ENCODE assay signal across 1 cellular context in the genomic region with DNA sequence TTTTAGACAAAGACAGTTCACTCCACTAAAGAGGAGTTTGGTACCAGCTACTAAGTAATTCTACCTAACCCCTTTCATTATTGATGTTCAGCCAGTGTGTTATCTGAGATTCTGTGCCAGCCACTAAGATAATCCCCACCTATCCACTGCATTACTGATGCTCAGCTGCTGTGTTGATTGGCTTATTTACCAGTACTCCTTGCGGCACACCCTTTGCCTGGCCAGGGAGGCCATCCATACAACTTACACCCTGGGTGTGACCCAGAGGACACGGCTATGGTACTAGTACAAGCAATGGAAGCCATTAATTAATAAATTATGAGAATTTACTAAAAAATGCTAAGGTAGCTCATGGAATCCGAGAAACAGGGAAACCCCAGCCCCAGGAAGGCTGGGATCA.
TF ChIP-seq lines count a peak whose summit lies in the region.

No MANE protein-coding gene starts in this region.

TF ChIP-seq in GM23338, 12 proteins besides CTCF, POLR2A, EP300 and RAD21 (continued from another document):
- TF ChIP-seq, protein P1, sequence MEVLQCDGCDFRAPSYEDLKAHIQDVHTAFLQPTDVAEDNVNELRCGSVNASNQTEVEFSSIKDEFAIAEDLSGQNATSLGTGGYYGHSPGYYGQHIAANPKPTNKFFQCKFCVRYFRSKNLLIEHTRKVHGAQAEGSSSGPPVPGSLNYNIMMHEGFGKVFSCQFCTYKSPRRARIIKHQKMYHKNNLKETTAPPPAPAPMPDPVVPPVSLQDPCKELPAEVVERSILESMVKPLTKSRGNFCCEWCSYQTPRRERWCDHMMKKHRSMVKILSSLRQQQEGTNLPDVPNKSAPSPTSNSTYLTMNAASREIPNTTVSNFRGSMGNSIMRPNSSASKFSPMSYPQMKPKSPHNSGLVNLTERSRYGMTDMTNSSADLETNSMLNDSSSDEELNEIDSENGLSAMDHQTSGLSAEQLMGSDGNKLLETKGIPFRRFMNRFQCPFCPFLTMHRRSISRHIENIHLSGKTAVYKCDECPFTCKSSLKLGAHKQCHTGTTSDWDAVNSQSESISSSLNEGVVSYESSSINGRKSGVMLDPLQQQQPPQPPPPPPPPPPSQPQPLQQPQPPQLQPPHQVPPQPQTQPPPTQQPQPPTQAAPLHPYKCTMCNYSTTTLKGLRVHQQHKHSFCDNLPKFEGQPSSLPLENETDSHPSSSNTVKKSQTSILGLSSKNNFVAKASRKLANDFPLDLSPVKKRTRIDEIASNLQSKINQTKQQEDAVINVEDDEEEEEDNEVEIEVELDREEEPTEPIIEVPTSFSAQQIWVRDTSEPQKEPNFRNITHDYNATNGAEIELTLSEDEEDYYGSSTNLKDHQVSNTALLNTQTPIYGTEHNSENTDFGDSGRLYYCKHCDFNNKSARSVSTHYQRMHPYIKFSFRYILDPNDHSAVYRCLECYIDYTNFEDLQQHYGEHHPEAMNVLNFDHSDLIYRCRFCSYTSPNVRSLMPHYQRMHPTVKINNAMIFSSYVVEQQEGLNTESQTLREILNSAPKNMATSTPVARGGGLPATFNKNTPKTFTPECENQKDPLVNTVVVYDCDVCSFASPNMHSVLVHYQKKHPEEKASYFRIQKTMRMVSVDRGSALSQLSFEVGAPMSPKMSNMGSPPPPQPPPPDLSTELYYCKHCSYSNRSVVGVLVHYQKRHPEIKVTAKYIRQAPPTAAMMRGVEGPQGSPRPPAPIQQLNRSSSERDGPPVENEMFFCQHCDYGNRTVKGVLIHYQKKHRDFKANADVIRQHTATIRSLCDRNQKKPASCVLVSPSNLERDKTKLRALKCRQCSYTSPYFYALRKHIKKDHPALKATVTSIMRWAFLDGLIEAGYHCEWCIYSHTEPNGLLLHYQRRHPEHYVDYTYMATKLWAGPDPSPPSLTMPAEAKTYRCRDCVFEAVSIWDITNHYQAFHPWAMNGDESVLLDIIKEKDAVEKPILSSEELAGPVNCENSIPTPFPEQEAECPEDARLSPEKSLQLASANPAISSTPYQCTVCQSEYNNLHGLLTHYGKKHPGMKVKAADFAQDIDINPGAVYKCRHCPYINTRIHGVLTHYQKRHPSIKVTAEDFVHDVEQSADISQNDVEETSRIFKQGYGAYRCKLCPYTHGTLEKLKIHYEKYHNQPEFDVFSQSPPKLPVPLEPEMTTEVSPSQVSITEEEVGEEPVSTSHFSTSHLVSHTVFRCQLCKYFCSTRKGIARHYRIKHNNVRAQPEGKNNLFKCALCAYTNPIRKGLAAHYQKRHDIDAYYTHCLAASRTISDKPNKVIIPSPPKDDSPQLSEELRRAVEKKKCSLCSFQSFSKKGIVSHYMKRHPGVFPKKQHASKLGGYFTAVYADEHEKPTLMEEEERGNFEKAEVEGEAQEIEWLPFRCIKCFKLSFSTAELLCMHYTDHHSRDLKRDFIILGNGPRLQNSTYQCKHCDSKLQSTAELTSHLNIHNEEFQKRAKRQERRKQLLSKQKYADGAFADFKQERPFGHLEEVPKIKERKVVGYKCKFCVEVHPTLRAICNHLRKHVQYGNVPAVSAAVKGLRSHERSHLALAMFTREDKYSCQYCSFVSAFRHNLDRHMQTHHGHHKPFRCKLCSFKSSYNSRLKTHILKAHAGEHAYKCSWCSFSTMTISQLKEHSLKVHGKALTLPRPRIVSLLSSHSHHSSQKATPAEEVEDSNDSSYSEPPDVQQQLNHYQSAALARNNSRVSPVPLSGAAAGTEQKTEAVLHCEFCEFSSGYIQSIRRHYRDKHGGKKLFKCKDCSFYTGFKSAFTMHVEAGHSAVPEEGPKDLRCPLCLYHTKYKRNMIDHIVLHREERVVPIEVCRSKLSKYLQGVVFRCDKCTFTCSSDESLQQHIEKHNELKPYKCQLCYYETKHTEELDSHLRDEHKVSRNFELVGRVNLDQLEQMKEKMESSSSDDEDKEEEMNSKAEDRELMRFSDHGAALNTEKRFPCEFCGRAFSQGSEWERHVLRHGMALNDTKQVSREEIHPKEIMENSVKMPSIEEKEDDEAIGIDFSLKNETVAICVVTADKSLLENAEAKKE (CRISPR knock-in tag; IDR thresholded peaks at IDR 0.05), result no peak
- no peak for TF ChIP-seq EZH2phosphoT487 (IDR thresholded peaks at IDR 0.05; ENCODE audit: unreplicated experiment)
- no peak for TF ChIP-seq CREB1 (CRISPR knock-in tag; IDR thresholded peaks at IDR 0.05; ENCODE audit: low read depth)
